In the genomic region with DNA sequence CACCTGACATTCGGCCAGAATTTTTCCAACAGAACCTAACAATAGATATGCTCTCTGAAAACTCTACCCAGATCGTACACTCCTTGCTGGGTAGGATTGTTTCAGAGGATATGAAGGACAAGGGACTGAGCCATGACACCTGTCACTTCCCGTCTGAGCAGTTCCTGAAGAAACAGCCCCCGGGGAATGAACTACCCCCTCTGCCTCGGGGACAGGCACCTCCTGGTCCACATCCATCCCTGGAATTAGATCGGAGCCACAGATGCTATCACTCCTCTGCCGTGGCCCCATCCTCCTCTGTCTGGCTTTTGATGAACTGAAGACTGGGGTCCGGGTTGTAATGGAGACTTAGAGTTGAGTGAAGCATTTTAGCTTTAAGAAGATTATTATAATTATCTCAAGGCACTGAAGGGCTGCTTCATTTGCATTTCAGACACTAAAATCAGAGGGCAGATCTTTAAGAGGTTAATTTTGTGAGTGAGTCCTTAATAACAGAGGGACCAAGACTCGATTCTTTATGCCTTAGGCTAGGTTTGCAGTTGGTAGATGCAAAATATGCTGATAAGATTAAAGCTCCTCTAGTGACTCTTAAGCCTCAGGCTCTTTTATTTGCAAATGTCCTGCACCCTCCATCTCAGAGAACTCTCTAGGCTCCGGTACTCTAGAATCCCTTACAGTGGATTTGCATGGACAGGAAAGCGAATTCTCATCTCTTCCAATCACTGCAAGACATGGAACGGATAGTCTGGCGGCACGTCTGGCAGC, we compare ENCODE assay signal across 22 cellular contexts.
"Had no signal": no experiment of that assay in that cellular context is flagged by ENCODE, and none has a peak within 500 bp of the region (broad histone marks: within the 10 kb centered on the region; RNA-seq: fewer than 3 reads in every experiment).

No MANE protein-coding gene starts in this region.

- H3K4me3 ChIP-seq: right atrium auricular region, suprapubic skin, tibial artery had no signal

- H3K27me3 Mint-ChIP-seq: activated naive CD4-positive, alpha-beta T cell treated with anti-CD3 and anti-CD28 coated beads, Interleukin-2, amount 10 ng/mL, durations not matched to agents 7 days and 5 days; activated naive CD8-positive, alpha-beta T cell treated with anti-CD3 and anti-CD28 coated beads, Interleukin-2, amount 10 ng/mL, durations not matched to agents 7 days and 5 days had no signal

- H3K9me3 ChIP-seq: right atrium auricular region, suprapubic skin, tibial artery had no signal

- DNase-seq: activated CD4-positive, alpha-beta T cell treated with anti-CD3 and anti-CD28 coated beads for 48 hours; activated CD4-positive, alpha-beta T cell treated with anti-CD3 and anti-CD28 coated beads, Interleukin-2, amount 50 U/mL, for 48 hours; activated CD8-positive, alpha-beta memory T cell treated with anti-CD3 and anti-CD28 coated beads for 24 hours; activated gamma-delta T cell; activated naive CD4-positive, alpha-beta T cell treated with anti-CD3 and anti-CD28 coated beads, Interleukin-2, amount 10 ng/mL, durations not matched to agents 7 days and 5 days; activated naive CD8-positive, alpha-beta T cell treated with anti-CD3 and anti-CD28 coated beads, Interleukin-2, amount 10 ng/mL, durations not matched to agents 7 days and 5 days; amniotic stem cell; brain microvascular endothelial cell; caudate nucleus; foreskin fibroblast; head of caudate nucleus; hippocampal formation; kidney; left colon; naive thymus-derived CD8-positive, alpha-beta T cell; stimulated activated CD4-positive, alpha-beta T cell treated with anti-CD3 and anti-CD28 coated beads, Interleukin-15, amount 100 ng/mL, for 24 hours; stimulated activated CD4-positive, alpha-beta T cell treated with anti-CD3 and anti-CD28 coated beads, Interleukin-2, amount 100 ng/mL, for 24 hours; stimulated activated naive CD4-positive, alpha-beta T cell; tibial artery had no signal

- H3K27me3 ChIP-seq: brain microvascular endothelial cell, right atrium auricular region, suprapubic skin, tibial artery had no signal

- H3K36me3 ChIP-seq: brain microvascular endothelial cell, right atrium auricular region, suprapubic skin, tibial artery had no signal

- H3K4me3 Mint-ChIP-seq: activated naive CD4-positive, alpha-beta T cell treated with anti-CD3 and anti-CD28 coated beads, Interleukin-2, amount 10 ng/mL, durations not matched to agents 7 days and 5 days; activated naive CD8-positive, alpha-beta T cell treated with anti-CD3 and anti-CD28 coated beads, Interleukin-2, amount 10 ng/mL, durations not matched to agents 7 days and 5 days; naive thymus-derived CD8-positive, alpha-beta T cell had no signal

- H3K27ac ChIP-seq: brain microvascular endothelial cell, right atrium auricular region, suprapubic skin, tibial artery had no signal

- H3K4me1 ChIP-seq: right atrium auricular region, suprapubic skin, tibial artery had no signal

- H3K36me3 Mint-ChIP-seq: activated naive CD4-positive, alpha-beta T cell treated with anti-CD3 and anti-CD28 coated beads, Interleukin-2, amount 10 ng/mL, durations not matched to agents 7 days and 5 days; activated naive CD8-positive, alpha-beta T cell treated with anti-CD3 and anti-CD28 coated beads, Interleukin-2, amount 10 ng/mL, durations not matched to agents 7 days and 5 days had no signal

- H3K9me3 Mint-ChIP-seq: activated naive CD4-positive, alpha-beta T cell treated with anti-CD3 and anti-CD28 coated beads, Interleukin-2, amount 10 ng/mL, durations not matched to agents 7 days and 5 days; activated naive CD8-positive, alpha-beta T cell treated with anti-CD3 and anti-CD28 coated beads, Interleukin-2, amount 10 ng/mL, durations not matched to agents 7 days and 5 days had no signal

- ATAC-seq: activated CD4-positive, CD25-positive, alpha-beta regulatory T cell treated with anti-CD3 and anti-CD28 coated beads, Interleukin-2, amount 50 U/mL, for 24 hours; left colon; naive thymus-derived CD8-positive, alpha-beta T cell had no signal

- H3K4me1 Mint-ChIP-seq: activated naive CD4-positive, alpha-beta T cell treated with anti-CD3 and anti-CD28 coated beads, Interleukin-2, amount 10 ng/mL, durations not matched to agents 7 days and 5 days; activated naive CD8-positive, alpha-beta T cell treated with anti-CD3 and anti-CD28 coated beads, Interleukin-2, amount 10 ng/mL, durations not matched to agents 7 days and 5 days; naive thymus-derived CD8-positive, alpha-beta T cell had no signal

- H3K27ac Mint-ChIP-seq: activated naive CD4-positive, alpha-beta T cell treated with anti-CD3 and anti-CD28 coated beads, Interleukin-2, amount 10 ng/mL, durations not matched to agents 7 days and 5 days; activated naive CD8-positive, alpha-beta T cell treated with anti-CD3 and anti-CD28 coated beads, Interleukin-2, amount 10 ng/mL, durations not matched to agents 7 days and 5 days; naive thymus-derived CD8-positive, alpha-beta T cell had no signal
